1 cellular context compared by ENCODE assay signal in the genomic region with DNA sequence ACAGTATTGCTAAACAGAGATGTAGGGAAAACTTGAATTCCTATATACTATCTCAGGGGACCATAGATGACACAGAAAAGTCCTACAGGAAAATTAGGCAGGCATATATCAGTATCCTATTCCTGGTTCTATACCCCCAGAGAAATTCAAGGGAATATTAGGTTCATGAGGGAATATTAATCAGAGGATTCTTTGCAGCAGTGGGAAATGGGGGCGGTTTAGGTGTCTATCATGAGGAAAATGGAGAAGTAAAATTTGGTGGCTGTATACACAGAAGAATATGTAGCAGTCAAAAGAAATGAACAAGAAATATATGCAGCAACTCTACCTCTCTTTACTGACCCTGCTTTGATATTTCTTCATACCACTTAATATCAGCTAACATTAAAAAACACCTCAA.
TF ChIP-seq lines count a peak whose summit lies in the region.

No MANE protein-coding gene starts in this region.

TF ChIP-seq in HCT116, 20 proteins besides CTCF, POLR2A, EP300 and RAD21:
- TF ChIP-seq, protein P1, sequence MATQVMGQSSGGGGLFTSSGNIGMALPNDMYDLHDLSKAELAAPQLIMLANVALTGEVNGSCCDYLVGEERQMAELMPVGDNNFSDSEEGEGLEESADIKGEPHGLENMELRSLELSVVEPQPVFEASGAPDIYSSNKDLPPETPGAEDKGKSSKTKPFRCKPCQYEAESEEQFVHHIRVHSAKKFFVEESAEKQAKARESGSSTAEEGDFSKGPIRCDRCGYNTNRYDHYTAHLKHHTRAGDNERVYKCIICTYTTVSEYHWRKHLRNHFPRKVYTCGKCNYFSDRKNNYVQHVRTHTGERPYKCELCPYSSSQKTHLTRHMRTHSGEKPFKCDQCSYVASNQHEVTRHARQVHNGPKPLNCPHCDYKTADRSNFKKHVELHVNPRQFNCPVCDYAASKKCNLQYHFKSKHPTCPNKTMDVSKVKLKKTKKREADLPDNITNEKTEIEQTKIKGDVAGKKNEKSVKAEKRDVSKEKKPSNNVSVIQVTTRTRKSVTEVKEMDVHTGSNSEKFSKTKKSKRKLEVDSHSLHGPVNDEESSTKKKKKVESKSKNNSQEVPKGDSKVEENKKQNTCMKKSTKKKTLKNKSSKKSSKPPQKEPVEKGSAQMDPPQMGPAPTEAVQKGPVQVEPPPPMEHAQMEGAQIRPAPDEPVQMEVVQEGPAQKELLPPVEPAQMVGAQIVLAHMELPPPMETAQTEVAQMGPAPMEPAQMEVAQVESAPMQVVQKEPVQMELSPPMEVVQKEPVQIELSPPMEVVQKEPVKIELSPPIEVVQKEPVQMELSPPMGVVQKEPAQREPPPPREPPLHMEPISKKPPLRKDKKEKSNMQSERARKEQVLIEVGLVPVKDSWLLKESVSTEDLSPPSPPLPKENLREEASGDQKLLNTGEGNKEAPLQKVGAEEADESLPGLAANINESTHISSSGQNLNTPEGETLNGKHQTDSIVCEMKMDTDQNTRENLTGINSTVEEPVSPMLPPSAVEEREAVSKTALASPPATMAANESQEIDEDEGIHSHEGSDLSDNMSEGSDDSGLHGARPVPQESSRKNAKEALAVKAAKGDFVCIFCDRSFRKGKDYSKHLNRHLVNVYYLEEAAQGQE (IDR thresholded peaks at IDR 0.05; ENCODE audit: low read depth) = no peak
- TF ChIP-seq, protein P2, sequence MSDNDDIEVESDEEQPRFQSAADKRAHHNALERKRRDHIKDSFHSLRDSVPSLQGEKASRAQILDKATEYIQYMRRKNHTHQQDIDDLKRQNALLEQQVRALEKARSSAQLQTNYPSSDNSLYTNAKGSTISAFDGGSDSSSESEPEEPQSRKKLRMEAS (IDR thresholded peaks at IDR 0.05) = no peak
- no peak for TF ChIP-seq ZFX (IDR thresholded peaks at IDR 0.05)
- no peak for TF ChIP-seq EZH2phosphoT487 (IDR thresholded peaks at IDR 0.05; ENCODE audit: borderline replicate concordance)
- no peak for TF ChIP-seq SRF (IDR thresholded peaks at IDR 0.05; ENCODE audit: low read depth)
- TF ChIP-seq YY1 (IDR thresholded peaks at IDR 0.05; ENCODE audit: extremely low read depth, insufficient replicate concordance, low read depth, low read length) = no peak
- no peak for TF ChIP-seq JUND (IDR thresholded peaks at IDR 0.05)
- TF ChIP-seq SP1 (IDR thresholded peaks at IDR 0.05; ENCODE audit: low read depth) = no peak
- TF ChIP-seq, protein P3, sequence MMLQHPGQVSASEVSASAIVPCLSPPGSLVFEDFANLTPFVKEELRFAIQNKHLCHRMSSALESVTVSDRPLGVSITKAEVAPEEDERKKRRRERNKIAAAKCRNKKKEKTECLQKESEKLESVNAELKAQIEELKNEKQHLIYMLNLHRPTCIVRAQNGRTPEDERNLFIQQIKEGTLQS (IDR thresholded peaks at IDR 0.05) = no peak
